8 cellular contexts compared by ENCODE assay signal in genomic region chr9:136991993-136992818, GRCh38. TPM values are rescaled to one million over a fixed set of nuclear protein-coding genes. Genes with fewer than 3 reads are reported as not detected.
DNase-seq lines count a peak whose midpoint lies in the region; ATAC-seq, FAIRE-seq and TF ChIP-seq lines count a peak whose summit lies in the region.

Gene PAXX, plus strand, starts transcription at chr9:136992422. Its CDS starts 22 bp downstream, at chr9:136992444.

- H3K27ac ChIP-seq in adrenal gland: peak within 1 kb of the TSS; percentile 48 to 95 (median 92)
- H3K27ac ChIP-seq in upper lobe of right lung: peak within 1 kb of the TSS; percentile 85

- ATAC-seq in HG02610 (IDR thresholded peaks at IDR 0.05; ENCODE audit: unreplicated experiment) (peak; percentile 68), left cardiac atrium (peak; percentile 93 to 97), upper lobe of right lung (peak; percentile 88)

- H3K27ac Mint-ChIP-seq in progenitor cell of endocrine pancreas: peak within 1 kb of the TSS; percentile 69

- H3K27me3 ChIP-seq in adrenal gland (no peaks in the 10 kb centered on the region), upper lobe of right lung (no peaks in the 10 kb centered on the region)

- H3K4me1 ChIP-seq in adrenal gland (replicated peaks in 1 of 2) (peaks cover 13 to 22% of the 10 kb centered on the region in 2 donors), upper lobe of right lung (peaks cover 41% of the 10 kb centered on the region)

- FAIRE-seq in GM12891 (lab: Jason Lieb, UNC): peak; percentile 95

- peaks cover 2% of the 10 kb centered on the region for H3K27me3 Mint-ChIP-seq in progenitor cell of endocrine pancreas

- TF ChIP-seq POLR2A in GM12891 (IDR thresholded peaks at IDR 0.05; ENCODE audit: low read depth, low read length) (0 out of 2 replicates have a peak, but pooled peaks have one; percentile 19), adrenal gland (IDR thresholded peaks at IDR 0.05) (peak; percentile 33 to 55)

- H3K4me3 Mint-ChIP-seq in progenitor cell of endocrine pancreas (ENCODE audit: low read depth): peak within 1 kb of the TSS; percentile 76

- WGBS in adrenal gland, 4 donors: 0 to 4% (median 1%) methylated on average over 1 to 92 of the region's 92 CpGs

- H3K36me3 Mint-ChIP-seq in progenitor cell of endocrine pancreas (ENCODE audit: insufficient read depth): no peaks in the 10 kb centered on the region

- TF ChIP-seq CTCF in adrenal gland (IDR thresholded peaks at IDR 0.05) (peak in 1 of 6 experiments; percentile 15), progenitor cell of endocrine pancreas (IDR thresholded peaks at IDR 0.05; ENCODE audit: unreplicated experiment) (no peak), upper lobe of right lung (IDR thresholded peaks at IDR 0.05) (no peak)

- peak within 1 kb of the TSS; percentile 56 to 93 (median 77) for H3K4me3 ChIP-seq in adrenal gland
- H3K4me3 ChIP-seq in upper lobe of right lung: peak within 1 kb of the TSS; percentile 84

- intact Hi-C loops in T-helper 1 cell treated with Interleukin-12 subunit alpha and Interleukin-12 subunit beta and Interleukin-4 antibody, amounts not matched to agents 30 ng/mL and 1 ng/mL, for 36 hours (cut with micrococcal nuclease): loop anchor here (1.0 to 5.0 kb wide), 15 partner anchors 8 to 615 kb away; partner anchors contain the start of genes ARRDC1, FBXW5, MAN1B1 and PHPT1
- intact Hi-C loops in adrenal gland (cut with DNase I) (no loop called here), left cardiac atrium (cut with DNase I) (loop anchor here in 1 of 2 donors (10.0 kb wide), 1 partner anchor 47 kb away; the partner anchor contains the start of genes C8G and FBXW5), upper lobe of right lung (cut with DNase I) (no loop called here)

- H3K9me3 Mint-ChIP-seq in progenitor cell of endocrine pancreas (ENCODE audit: low read depth): no peaks in the 10 kb centered on the region

- H3K36me3 ChIP-seq in adrenal gland (replicated peaks in 1 of 2): no peaks in the 10 kb centered on the region
- peaks cover 13% of the 10 kb centered on the region for H3K36me3 ChIP-seq in upper lobe of right lung

- H3K4me1 Mint-ChIP-seq in progenitor cell of endocrine pancreas (ENCODE audit: low read depth): peaks cover 11% of the 10 kb centered on the region

- no peaks in the 10 kb centered on the region for H3K9me3 ChIP-seq in adrenal gland (replicated peaks in 1 of 3)
- H3K9me3 ChIP-seq in upper lobe of right lung: no peaks in the 10 kb centered on the region

- DNase-seq in GM12891 (ENCODE audit: insufficient read length, low spot score) (peak; percentile 99), NCI-H1105 (lab: John Stamatoyannopoulos, UW) (peak; percentile 72), adrenal gland (peak; percentile 91 to 97 (median 95)), left cardiac atrium (peak; percentile 95), progenitor cell of endocrine pancreas (ENCODE audit: low spot score, unreplicated experiment) (peak; percentile 89), upper lobe of right lung (peak; percentile 98)

TF ChIP-seq in GM12891, 5 proteins besides CTCF, POLR2A, EP300 and RAD21:
- TF ChIP-seq PAX5 (IDR thresholded peaks at IDR 0.05; ENCODE audit: insufficient read depth, low read length, severe bottlenecking): no peak
- TF ChIP-seq POU2F2 (IDR thresholded peaks at IDR 0.05; ENCODE audit: low read depth, low read length): no peak
- no peak for TF ChIP-seq TAF1 (IDR thresholded peaks at IDR 0.05; ENCODE audit: low read depth, low read length)
- no peak for TF ChIP-seq POLR2AphosphoS5 (IDR thresholded peaks at IDR 0.05; ENCODE audit: low read depth, low read length)
- TF ChIP-seq SPI1 (IDR thresholded peaks at IDR 0.05; ENCODE audit: low read depth, low read length): no peak

RNA-seq across cellular contexts. Expression of gene PAXX, which starts in this region (rescaled TPM):
- polyA plus RNA-seq in GM12891 (2012; ENCODE audit: low read depth, missing spikeins): 26.4 TPM
- total RNA-seq in T-helper 1 cell treated with Interleukin-12 subunit alpha and Interleukin-12 subunit beta and Interleukin-4 antibody, amounts not matched to agents 30 ng/mL and 1 ng/mL, for 36 hours: 79.8 and 84.2 TPM in 2 replicates
- 10 to 100 TPM; 20.5 to 44.5 (median 36.5) TPM for total RNA-seq in adrenal gland
- 100 to 1,000 TPM in 2 of 3 donors, 1 to 10 TPM in 1; 4.9 to 363 (median 209) TPM for polyA plus RNA-seq in adrenal gland
- 10 to 100 TPM; 25.4 to 30.2 TPM for total RNA-seq in left cardiac atrium
- 54.9 and 57.1 TPM in 2 replicates for total RNA-seq in progenitor cell of endocrine pancreas
- total RNA-seq in upper lobe of right lung: 53.1 TPM

Comparison
In these comparisons a context has a peak if more than half of its experiments do, and no peak if none do; other contexts are left out.
1. Peak in every context shown above with its lines: DNase-seq, ATAC-seq, H3K4me3 ChIP-seq and H3K27ac ChIP-seq.